1 cellular context compared by ENCODE assay signal in genomic region chr12:21394830-21395626, GRCh38.
TF ChIP-seq lines count a peak whose summit lies in the region.
"Not testable (repeated sequence)": the region's sequence is repeated elsewhere in the genome, so short reads cannot be mapped to it uniquely, and the experiment has no call there.

No MANE protein-coding gene starts in this region.

TF ChIP-seq in K562, 482 proteins besides CTCF, POLR2A, EP300 and RAD21:
- TF ChIP-seq HNRNPLL (IDR thresholded peaks at IDR 0.05; ENCODE audit: low read depth, low read length, poor library complexity, severe bottlenecking) (peak; percentile 51), RBFOX2 (IDR thresholded peaks at IDR 0.05; ENCODE audit: low read depth, low read length) (peak; percentile 63), ARID1B (IDR thresholded peaks at IDR 0.05) (peak; percentile 17; the same call in 1 of the 2 replicates), YY1 (IDR thresholded peaks at IDR 0.05; ENCODE audit: borderline replicate concordance in 1 of 3, control insufficient read depth in 1 of 3, extremely low read depth in 1 of 3, insufficient read depth in 3 of 3, insufficient read length in 1 of 3, insufficient replicate concordance in 2 of 3, low read depth in 1 of 3, low read length in 2 of 3) (peak in 1 of 3 experiments; percentile 47), SMAD4 (CRISPR knock-in tag; conservative IDR thresholded peaks at IDR 0.05) (peak; percentile 33; the same call in 1 of the 2 replicates), FOXA3 (CRISPR knock-in tag; conservative IDR thresholded peaks at IDR 0.05 in 1 of 2, IDR thresholded peaks at IDR 0.05 in 1 of 2) (peak; percentile 67 to 81), ATF1 (tag; IDR thresholded peaks at IDR 0.05) (0 out of 2 replicates have a peak, but pooled peaks have one; percentile 14), NRF1 (conservative IDR thresholded peaks at IDR 0.05 in 1 of 2, IDR thresholded peaks at IDR 0.05 in 1 of 2) (peak; percentile 67 to 73), FOXJ2 (tag; IDR thresholded peaks at IDR 0.05) (0 out of 2 replicates have a peak, but pooled peaks have one; percentile 27), TFAP4 (CRISPR knock-in tag; IDR thresholded peaks at IDR 0.05; ENCODE audit: borderline replicate concordance) (peak; percentile 78), POLR2G (IDR thresholded peaks at IDR 0.05; ENCODE audit: low read depth, low read length) (peak; percentile 60), EP400 (IDR thresholded peaks at IDR 0.05) (peak; percentile 30; the same call in 1 of the 2 replicates), TBP (optimal IDR thresholded peaks at IDR 0.05; ENCODE audit: low read depth, low read length) (peak; percentile 48), FOXK2 (conservative IDR thresholded peaks at IDR 0.05 in 1 of 2, IDR thresholded peaks at IDR 0.05 in 1 of 2; ENCODE audit: low read depth in 2 of 2) (peak in 1 of 2 experiments; percentile 65; a peak in 1 of 4 replicates), MAZ (CRISPR knock-in tag; conservative IDR thresholded peaks at IDR 0.05 in 1 of 2, IDR thresholded peaks at IDR 0.05 in 1 of 2) (peak in 1 of 2 experiments; percentile 39; a peak in 1 of 4 replicates), CXXC5 (CRISPR knock-in tag; IDR thresholded peaks at IDR 0.05) (peak; percentile 51; the same call in 1 of the 2 replicates), NFRKB (IDR thresholded peaks at IDR 0.05; ENCODE audit: low read depth) (0 out of 2 replicates have a peak, but pooled peaks have one; percentile 53), NR2C2 (tag; IDR thresholded peaks at IDR 0.05) (0 out of 2 replicates have a peak, but pooled peaks have one; percentile 22)
- TF ChIP-seq ATF1, NR2C2 (CRISPR knock-in tag; IDR thresholded peaks at IDR 0.05): not testable (repeated sequence)
